ENCODE assay signal across 9 cellular contexts in genomic region chr3:81242871-81243270, GRCh38.
DNase-seq lines count a peak whose midpoint lies in the region; ATAC-seq and TF ChIP-seq lines count a peak whose summit lies in the region.
"Had no signal": no experiment of that assay in that cellular context is flagged by ENCODE, and none has a peak within 500 bp of the region (broad histone marks: within the 10 kb centered on the region; RNA-seq: fewer than 3 reads in every experiment).

No MANE protein-coding gene starts in this region.

- H3K18ac ChIP-seq in mesenchymal stem cell (ENCODE audit: low read depth in 1 of 2, low read length in 2 of 2), result no peak overlapping the region

- no peak overlapping the region for H2BK12ac ChIP-seq in mesenchymal stem cell (ENCODE audit: low read length in 2 of 2)

- no peak overlapping the region for H3K27ac Mint-ChIP-seq in neural crest cell (ENCODE audit: unreplicated experiment)
- no peak overlapping the region for H3K27ac Mint-ChIP-seq in effector memory CD8-positive, alpha-beta T cell

- WGBS in mesenchymal stem cell, result no CpG with 5 or more reads among the region's 1 CpG

- H2AK5ac ChIP-seq in mesenchymal stem cell (ENCODE audit: low read length, severe bottlenecking), result no peak overlapping the region

- H3K4me1 ChIP-seq in adipocyte (ENCODE audit: control insufficient read depth, insufficient read depth, low read length) (peaks cover 20% of the 10 kb centered on the region), mesenchymal stem cell (ENCODE audit: control insufficient read depth, insufficient read depth, low read depth, low read length) (no peaks in the 10 kb centered on the region)

- H3K27me3 ChIP-seq in adipocyte (replicated peaks; ENCODE audit: control insufficient read depth, insufficient read depth, low read length) (no peaks in the 10 kb centered on the region), mesenchymal stem cell (ENCODE audit: control insufficient read depth in 1 of 2, insufficient read depth in 1 of 2, low read length in 2 of 2) (no peaks in the 10 kb centered on the region)

- H3K9me3 ChIP-seq in adipocyte (ENCODE audit: control insufficient read depth, low read length), result no peaks in the 10 kb centered on the region
- H3K9me3 ChIP-seq in mesenchymal stem cell (ENCODE audit: control insufficient read depth, low read length), result no peaks in the 10 kb centered on the region

- no peak overlapping the region for H4K91ac ChIP-seq in mesenchymal stem cell (ENCODE audit: low read length)

- no peaks in the 10 kb centered on the region for H3K79me1 ChIP-seq in mesenchymal stem cell (replicated peaks; ENCODE audit: low read length, poor library complexity, severe bottlenecking)

- H3K4me2 ChIP-seq in mesenchymal stem cell (ENCODE audit: low read length, poor library complexity, severe bottlenecking), result no peak overlapping the region

- H3K27ac ChIP-seq in mesenchymal stem cell (ENCODE audit: low read length, poor library complexity, severe bottlenecking), result no peak overlapping the region

- H2BK5ac ChIP-seq in mesenchymal stem cell (ENCODE audit: low read depth, low read length, poor library complexity, severe bottlenecking), result no peak overlapping the region

- no peak overlapping the region for H3K23ac ChIP-seq in mesenchymal stem cell (ENCODE audit: low read length in 2 of 2)

- peak; percentile 61 for TF ChIP-seq CTCF in neural crest cell (conservative IDR thresholded peaks at IDR 0.05)

- H3K4me1 Mint-ChIP-seq in neural crest cell, result peaks cover 6% of the 10 kb centered on the region
- H3K4me1 Mint-ChIP-seq in effector memory CD8-positive, alpha-beta T cell (ENCODE audit: low read depth in 2 of 2), result no peaks in the 10 kb centered on the region

- H3K36me3 Mint-ChIP-seq in neural crest cell (ENCODE audit: low read depth), result no peaks in the 10 kb centered on the region
- no peaks in the 10 kb centered on the region for H3K36me3 Mint-ChIP-seq in effector memory CD8-positive, alpha-beta T cell (ENCODE audit: insufficient read depth)

- H3K36me3 ChIP-seq in adipocyte (ENCODE audit: control insufficient read depth, insufficient read depth, low read length, severe bottlenecking) (no peaks in the 10 kb centered on the region), mesenchymal stem cell (ENCODE audit: control insufficient read depth in 1 of 2, insufficient read depth in 2 of 2, low read depth in 1 of 2, low read length in 2 of 2) (no peaks in the 10 kb centered on the region)

- H3K14ac ChIP-seq in mesenchymal stem cell (ENCODE audit: low read length in 2 of 2), result no peak overlapping the region

- H3K4me3 Mint-ChIP-seq in neural crest cell, result no peak overlapping the region
- H3K4me3 Mint-ChIP-seq in effector memory CD8-positive, alpha-beta T cell, result no peak overlapping the region

- no peak overlapping the region for H2BK15ac ChIP-seq in mesenchymal stem cell (ENCODE audit: low read depth, poor library complexity, severe bottlenecking)

- H2BK120ac ChIP-seq in mesenchymal stem cell (ENCODE audit: low read depth, low read length), result no peak overlapping the region

- ATAC-seq in GM18508 (IDR thresholded peaks at IDR 0.05; ENCODE audit: insufficient read depth, unreplicated experiment), result peak; percentile 71
- ATAC-seq in effector memory CD8-positive, alpha-beta T cell (replicated peaks), result no peak

- H3K4me3 ChIP-seq in adipocyte (ENCODE audit: low read length) (no peak overlapping the region), mesenchymal stem cell (ENCODE audit: insufficient read depth in 1 of 2, low read depth in 1 of 2, low read length in 2 of 2) (no peak overlapping the region)

- H3K27me3 Mint-ChIP-seq in neural crest cell (ENCODE audit: low read depth), result no peaks in the 10 kb centered on the region
- H3K27me3 Mint-ChIP-seq in effector memory CD8-positive, alpha-beta T cell, result no peaks in the 10 kb centered on the region

- H3K9ac ChIP-seq in adipocyte (ENCODE audit: low read length) (no peak overlapping the region), mesenchymal stem cell (ENCODE audit: low read length) (no peak overlapping the region)

- no peaks in the 10 kb centered on the region for H3K9me3 Mint-ChIP-seq in neural crest cell
- H3K9me3 Mint-ChIP-seq in effector memory CD8-positive, alpha-beta T cell, result peaks cover 5 to 6% of the 10 kb centered on the region in 2 donors

- no peak overlapping the region for H4K8ac ChIP-seq in mesenchymal stem cell (ENCODE audit: low read length)

- H3K4ac ChIP-seq in mesenchymal stem cell (ENCODE audit: low read depth in 1 of 2, low read length in 2 of 2), result no peak overlapping the region

- H2AFZ ChIP-seq in mesenchymal stem cell (ENCODE audit: low read depth, low read length), result no peak overlapping the region

- DNase-seq in HT1080 (ENCODE audit: low read depth), result peak; percentile 18
- DNase-seq in adipocyte (ENCODE audit: low read depth), result peak; percentile 55
- no peak for DNase-seq in neural crest cell (ENCODE audit: low read depth, low spot score)
- DNase-seq in stimulated activated CD4-positive, alpha-beta T cell treated with anti-CD3 and anti-CD28 coated beads, Interleukin-4, amount 100 ng/mL, for 24 hours, result no peak
- no peak for DNase-seq in NCI-H2107 (lab: John Stamatoyannopoulos, UW)
- DNase-seq in effector memory CD8-positive, alpha-beta T cell, result no peak
- DNase-seq in mesenchymal stem cell, result no peak
- DNase-seq: activated T-cell treated with anti-CD3 and anti-CD28 coated beads, Interleukin-2, amount 50 U/mL, for 1 hour had no signal

Comparison
In these comparisons a context has a peak if more than half of its experiments do, and no peak if none do; other contexts are left out.
1. DNase-seq: peak in HT1080 (single experiment) and adipocyte (single experiment); none in neural crest cell (single experiment), stimulated activated CD4-positive, alpha-beta T cell treated with anti-CD3 and anti-CD28 coated beads, Interleukin-4, amount 100 ng/mL, for 24 hours (single experiment), NCI-H2107 (single experiment), effector memory CD8-positive, alpha-beta T cell (0 of 3) and mesenchymal stem cell (single experiment).